1 cellular context compared by ENCODE assay signal in the genomic region with DNA sequence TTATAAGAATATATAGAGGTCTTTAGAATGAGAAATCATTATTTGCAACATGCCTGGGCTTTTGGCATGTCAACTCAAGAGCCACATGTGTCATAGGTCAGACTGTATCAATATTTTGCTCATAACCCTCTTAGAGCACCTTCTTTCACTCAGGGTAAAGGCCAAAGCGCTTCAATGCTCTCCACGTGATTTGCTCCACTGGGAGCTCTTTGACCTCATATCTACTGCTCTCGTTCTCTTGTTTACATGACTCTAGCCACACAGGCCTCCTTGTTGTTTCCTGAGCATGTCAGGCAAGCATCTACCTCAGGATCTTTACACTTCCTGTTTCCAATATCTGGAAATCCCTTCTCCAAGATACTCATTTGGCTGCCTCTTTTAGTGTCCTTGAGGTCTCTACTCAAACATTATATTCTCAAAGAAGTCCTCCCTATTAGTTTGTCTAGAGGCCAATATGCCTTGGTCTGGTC.
TF ChIP-seq lines count a peak whose summit lies in the region.

No MANE protein-coding gene starts in this region.

TF ChIP-seq in HepG2, 621 proteins besides CTCF, POLR2A, EP300 and RAD21 (continued from another document and continues in another):
- TF ChIP-seq, protein P1, sequence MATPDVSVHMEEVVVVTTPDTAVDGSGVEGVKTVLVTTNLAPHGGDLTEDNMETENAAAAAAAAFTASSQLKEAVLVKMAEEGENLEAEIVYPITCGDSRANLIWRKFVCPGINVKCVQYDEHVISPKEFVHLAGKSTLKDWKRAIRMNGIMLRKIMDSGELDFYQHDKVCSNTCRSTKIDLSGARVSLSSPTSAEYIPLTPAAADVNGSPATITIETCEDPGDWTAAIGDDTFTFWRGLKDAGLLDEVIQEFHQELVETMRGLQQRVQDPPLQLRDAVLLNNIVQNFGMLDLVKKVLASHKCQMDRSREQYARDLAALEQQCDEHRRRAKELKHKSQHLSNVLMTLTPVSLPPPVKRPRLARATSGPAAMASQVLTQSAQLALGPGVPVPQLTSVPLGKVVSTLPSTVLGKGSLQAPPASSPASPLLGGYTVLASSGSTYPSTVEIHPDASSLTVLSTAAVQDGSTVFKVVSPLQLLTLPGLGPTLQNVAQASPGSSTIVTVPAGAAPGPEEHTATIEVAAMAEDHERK (CRISPR knock-in tag; IDR thresholded peaks at IDR 0.05; ENCODE audit: low read depth), result 0 out of 2 replicates have a peak, but pooled peaks have one; percentile 49
- no peak; the same call in 1 of the 2 replicates for TF ChIP-seq ZNF713 (CRISPR knock-in tag; IDR thresholded peaks at IDR 0.05)
- TF ChIP-seq ZNF724P (CRISPR knock-in tag; IDR thresholded peaks at IDR 0.05; ENCODE audit: borderline replicate concordance), result no peak
- TF ChIP-seq ZNF432 (CRISPR knock-in tag; IDR thresholded peaks at IDR 0.05; ENCODE audit: borderline replicate concordance), result no peak
- peak; percentile 90 for TF ChIP-seq KAT8 (CRISPR knock-in tag; IDR thresholded peaks at IDR 0.05)
- peak; percentile 89; the same call in 1 of the 2 replicates for TF ChIP-seq SIX4 (CRISPR knock-in tag; IDR thresholded peaks at IDR 0.05)
- TF ChIP-seq, protein P2, sequence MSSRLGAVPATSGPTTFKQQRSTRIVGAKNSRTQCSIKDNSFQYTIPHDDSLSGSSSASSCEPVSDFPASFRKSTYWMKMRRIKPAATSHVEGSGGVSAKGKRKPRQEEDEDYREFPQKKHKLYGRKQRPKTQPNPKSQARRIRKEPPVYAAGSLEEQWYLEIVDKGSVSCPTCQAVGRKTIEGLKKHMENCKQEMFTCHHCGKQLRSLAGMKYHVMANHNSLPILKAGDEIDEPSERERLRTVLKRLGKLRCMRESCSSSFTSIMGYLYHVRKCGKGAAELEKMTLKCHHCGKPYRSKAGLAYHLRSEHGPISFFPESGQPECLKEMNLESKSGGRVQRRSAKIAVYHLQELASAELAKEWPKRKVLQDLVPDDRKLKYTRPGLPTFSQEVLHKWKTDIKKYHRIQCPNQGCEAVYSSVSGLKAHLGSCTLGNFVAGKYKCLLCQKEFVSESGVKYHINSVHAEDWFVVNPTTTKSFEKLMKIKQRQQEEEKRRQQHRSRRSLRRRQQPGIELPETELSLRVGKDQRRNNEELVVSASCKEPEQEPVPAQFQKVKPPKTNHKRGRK (CRISPR knock-in tag; IDR thresholded peaks at IDR 0.05), result no peak
- TF ChIP-seq, protein P3, sequence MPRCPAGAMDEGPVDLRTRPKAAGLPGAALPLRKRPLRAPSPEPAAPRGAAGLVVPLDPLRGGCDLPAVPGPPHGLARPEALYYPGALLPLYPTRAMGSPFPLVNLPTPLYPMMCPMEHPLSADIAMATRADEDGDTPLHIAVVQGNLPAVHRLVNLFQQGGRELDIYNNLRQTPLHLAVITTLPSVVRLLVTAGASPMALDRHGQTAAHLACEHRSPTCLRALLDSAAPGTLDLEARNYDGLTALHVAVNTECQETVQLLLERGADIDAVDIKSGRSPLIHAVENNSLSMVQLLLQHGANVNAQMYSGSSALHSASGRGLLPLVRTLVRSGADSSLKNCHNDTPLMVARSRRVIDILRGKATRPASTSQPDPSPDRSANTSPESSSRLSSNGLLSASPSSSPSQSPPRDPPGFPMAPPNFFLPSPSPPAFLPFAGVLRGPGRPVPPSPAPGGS (CRISPR knock-in tag; IDR thresholded peaks at IDR 0.05), result peak; percentile 55; the same call in 1 of the 2 replicates
- TF ChIP-seq TAF1 (CRISPR knock-in tag; IDR thresholded peaks at IDR 0.05), result no peak
- no peak for TF ChIP-seq ZSCAN22 (CRISPR knock-in tag; IDR thresholded peaks at IDR 0.05)
- no peak for TF ChIP-seq ZNF780A (CRISPR knock-in tag; IDR thresholded peaks at IDR 0.05)
- no peak for TF ChIP-seq PAWR (CRISPR knock-in tag; IDR thresholded peaks at IDR 0.05; ENCODE audit: borderline replicate concordance)
- TF ChIP-seq CREM (IDR thresholded peaks at IDR 0.05), result peak; percentile 90
- TF ChIP-seq CREM (CRISPR knock-in tag; IDR thresholded peaks at IDR 0.05), result no peak
- no peak for TF ChIP-seq EEA1 (CRISPR knock-in tag; IDR thresholded peaks at IDR 0.05; ENCODE audit: borderline replicate concordance)
- TF ChIP-seq KLF13 (CRISPR knock-in tag; IDR thresholded peaks at IDR 0.05), result no peak
- no peak; the same call in 1 of the 2 replicates for TF ChIP-seq SMARCC2 (IDR thresholded peaks at IDR 0.05)
- peak; percentile 86 for TF ChIP-seq ZNF781 (CRISPR knock-in tag; IDR thresholded peaks at IDR 0.05; ENCODE audit: borderline replicate concordance, not compliant biosample characterization)
- TF ChIP-seq, protein P4, sequence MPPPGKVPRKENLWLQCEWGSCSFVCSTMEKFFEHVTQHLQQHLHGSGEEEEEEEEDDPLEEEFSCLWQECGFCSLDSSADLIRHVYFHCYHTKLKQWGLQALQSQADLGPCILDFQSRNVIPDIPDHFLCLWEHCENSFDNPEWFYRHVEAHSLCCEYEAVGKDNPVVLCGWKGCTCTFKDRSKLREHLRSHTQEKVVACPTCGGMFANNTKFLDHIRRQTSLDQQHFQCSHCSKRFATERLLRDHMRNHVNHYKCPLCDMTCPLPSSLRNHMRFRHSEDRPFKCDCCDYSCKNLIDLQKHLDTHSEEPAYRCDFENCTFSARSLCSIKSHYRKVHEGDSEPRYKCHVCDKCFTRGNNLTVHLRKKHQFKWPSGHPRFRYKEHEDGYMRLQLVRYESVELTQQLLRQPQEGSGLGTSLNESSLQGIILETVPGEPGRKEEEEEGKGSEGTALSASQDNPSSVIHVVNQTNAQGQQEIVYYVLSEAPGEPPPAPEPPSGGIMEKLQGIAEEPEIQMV (CRISPR knock-in tag; IDR thresholded peaks at IDR 0.05; ENCODE audit: low read depth), result no peak
- TF ChIP-seq, protein P5, sequence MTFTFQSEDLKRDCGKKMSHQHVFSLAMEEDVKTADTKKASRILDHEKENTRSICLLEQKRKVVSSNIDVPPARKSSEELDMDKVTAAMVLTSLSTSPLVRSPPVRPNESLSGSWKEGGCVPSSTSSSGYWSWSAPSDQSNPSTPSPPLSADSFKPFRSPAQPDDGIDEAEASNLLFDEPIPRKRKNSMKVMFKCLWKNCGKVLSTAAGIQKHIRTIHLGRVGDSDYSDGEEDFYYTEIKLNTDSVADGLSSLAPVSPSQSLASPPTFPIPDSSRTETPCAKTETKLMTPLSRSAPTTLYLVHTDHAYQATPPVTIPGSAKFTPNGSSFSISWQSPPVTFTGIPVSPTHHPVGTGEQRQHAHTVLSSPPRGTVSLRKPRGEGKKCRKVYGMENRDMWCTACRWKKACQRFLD (CRISPR knock-in tag; IDR thresholded peaks at IDR 0.05; ENCODE audit: borderline replicate concordance), result no peak
- TF ChIP-seq ZMAT3 (CRISPR knock-in tag; conservative IDR thresholded peaks at IDR 0.05), result peak; percentile 66; the same call in 1 of the 2 replicates
- no peak for TF ChIP-seq POLR2G (IDR thresholded peaks at IDR 0.05; ENCODE audit: low read depth, low read length)
- no peak for TF ChIP-seq HNRNPL (IDR thresholded peaks at IDR 0.05; ENCODE audit: low read depth, low read length)
- TF ChIP-seq ZFY (CRISPR knock-in tag; IDR thresholded peaks at IDR 0.05), result peak; percentile 77
- no peak for TF ChIP-seq DNMT1 (CRISPR knock-in tag; IDR thresholded peaks at IDR 0.05)
- TF ChIP-seq ZSCAN31 (CRISPR knock-in tag; IDR thresholded peaks at IDR 0.05; ENCODE audit: low read depth), result peak; percentile 72
- peak; percentile 51 for TF ChIP-seq ZFP36 (IDR thresholded peaks at IDR 0.05; ENCODE audit: borderline replicate concordance, low read depth, low read length, partially characterized antibody)
- TF ChIP-seq, protein P6, sequence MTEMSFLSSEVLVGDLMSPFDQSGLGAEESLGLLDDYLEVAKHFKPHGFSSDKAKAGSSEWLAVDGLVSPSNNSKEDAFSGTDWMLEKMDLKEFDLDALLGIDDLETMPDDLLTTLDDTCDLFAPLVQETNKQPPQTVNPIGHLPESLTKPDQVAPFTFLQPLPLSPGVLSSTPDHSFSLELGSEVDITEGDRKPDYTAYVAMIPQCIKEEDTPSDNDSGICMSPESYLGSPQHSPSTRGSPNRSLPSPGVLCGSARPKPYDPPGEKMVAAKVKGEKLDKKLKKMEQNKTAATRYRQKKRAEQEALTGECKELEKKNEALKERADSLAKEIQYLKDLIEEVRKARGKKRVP (CRISPR knock-in tag; IDR thresholded peaks at IDR 0.05), result peak in 1 of 2 experiments; percentile 91; a peak in 2 of 4 replicates
- TF ChIP-seq ZBTB20 (CRISPR knock-in tag; IDR thresholded peaks at IDR 0.05; ENCODE audit: borderline replicate concordance, low read depth), result peak; percentile 94; the same call in 1 of the 2 replicates
- TF ChIP-seq SRSF1 (optimal IDR thresholded peaks at IDR 0.05; ENCODE audit: low read depth, low read length), result no peak
- TF ChIP-seq ZNF766 (CRISPR knock-in tag; IDR thresholded peaks at IDR 0.05; ENCODE audit: borderline replicate concordance), result peak; percentile 92; the same call in 1 of the 2 replicates
- no peak; the same call in 1 of the 2 replicates for TF ChIP-seq ZNF749 (CRISPR knock-in tag; IDR thresholded peaks at IDR 0.05; ENCODE audit: borderline replicate concordance)
- TF ChIP-seq PITX1 (CRISPR knock-in tag; IDR thresholded peaks at IDR 0.05), result peak; percentile 94
- TF ChIP-seq, protein P7, sequence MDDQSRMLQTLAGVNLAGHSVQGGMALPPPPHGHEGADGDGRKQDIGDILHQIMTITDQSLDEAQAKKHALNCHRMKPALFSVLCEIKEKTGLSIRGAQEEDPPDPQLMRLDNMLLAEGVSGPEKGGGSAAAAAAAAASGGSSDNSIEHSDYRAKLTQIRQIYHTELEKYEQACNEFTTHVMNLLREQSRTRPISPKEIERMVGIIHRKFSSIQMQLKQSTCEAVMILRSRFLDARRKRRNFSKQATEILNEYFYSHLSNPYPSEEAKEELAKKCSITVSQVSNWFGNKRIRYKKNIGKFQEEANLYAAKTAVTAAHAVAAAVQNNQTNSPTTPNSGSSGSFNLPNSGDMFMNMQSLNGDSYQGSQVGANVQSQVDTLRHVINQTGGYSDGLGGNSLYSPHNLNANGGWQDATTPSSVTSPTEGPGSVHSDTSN (CRISPR knock-in tag; IDR thresholded peaks at IDR 0.05; ENCODE audit: borderline replicate concordance), result no peak
- peak; percentile 57 for TF ChIP-seq RAD51 (IDR thresholded peaks at IDR 0.05; ENCODE audit: borderline replicate concordance)
- no peak for TF ChIP-seq ZNF296 (CRISPR knock-in tag; conservative IDR thresholded peaks at IDR 0.05)
- peak; percentile 98 for TF ChIP-seq MEIS2 (CRISPR knock-in tag; IDR thresholded peaks at IDR 0.05)
- TF ChIP-seq ATM (IDR thresholded peaks at IDR 0.05; ENCODE audit: borderline replicate concordance), result no peak
- peak; percentile 90; the same call in 1 of the 2 replicates for TF ChIP-seq CBX5 (CRISPR knock-in tag; IDR thresholded peaks at IDR 0.05; ENCODE audit: borderline replicate concordance)
- TF ChIP-seq, protein P8, sequence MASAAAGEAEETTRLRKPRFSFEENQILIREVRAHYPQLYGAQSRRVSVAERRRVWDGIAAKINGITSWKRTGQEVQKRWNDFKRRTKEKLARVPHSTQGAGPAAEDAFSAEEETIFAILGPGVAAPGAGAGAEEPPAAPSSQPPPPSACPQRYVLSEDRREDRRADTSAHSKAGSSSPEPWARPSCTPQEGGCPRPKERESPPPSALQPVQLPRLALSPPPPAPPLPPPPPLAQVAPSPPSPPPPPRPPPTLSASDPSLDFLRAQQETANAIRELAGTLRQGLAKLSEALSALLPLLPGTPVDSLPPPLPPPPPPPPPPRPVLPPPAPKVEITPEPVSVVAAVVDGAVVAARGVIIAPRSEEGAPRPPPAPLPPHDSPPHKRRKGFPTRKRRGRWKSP (CRISPR knock-in tag; IDR thresholded peaks at IDR 0.05), result peak; percentile 69; the same call in 1 of the 2 replicates
- peak; percentile 77 for TF ChIP-seq ONECUT2 (CRISPR knock-in tag; IDR thresholded peaks at IDR 0.05)
- no peak for TF ChIP-seq SRSF9 (IDR thresholded peaks at IDR 0.05; ENCODE audit: borderline replicate concordance, insufficient read depth, low read depth, low read length, poor library complexity, severe bottlenecking)
- TF ChIP-seq, protein P9, sequence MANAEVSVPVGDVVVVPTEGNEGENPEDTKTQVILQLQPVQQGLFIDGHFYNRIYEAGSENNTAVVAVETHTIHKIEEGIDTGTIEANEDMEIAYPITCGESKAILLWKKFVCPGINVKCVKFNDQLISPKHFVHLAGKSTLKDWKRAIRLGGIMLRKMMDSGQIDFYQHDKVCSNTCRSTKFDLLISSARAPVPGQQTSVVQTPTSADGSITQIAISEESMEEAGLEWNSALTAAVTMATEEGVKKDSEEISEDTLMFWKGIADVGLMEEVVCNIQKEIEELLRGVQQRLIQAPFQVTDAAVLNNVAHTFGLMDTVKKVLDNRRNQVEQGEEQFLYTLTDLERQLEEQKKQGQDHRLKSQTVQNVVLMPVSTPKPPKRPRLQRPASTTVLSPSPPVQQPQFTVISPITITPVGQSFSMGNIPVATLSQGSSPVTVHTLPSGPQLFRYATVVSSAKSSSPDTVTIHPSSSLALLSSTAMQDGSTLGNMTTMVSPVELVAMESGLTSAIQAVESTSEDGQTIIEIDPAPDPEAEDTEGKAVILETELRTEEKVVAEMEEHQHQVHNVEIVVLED (CRISPR knock-in tag; IDR thresholded peaks at IDR 0.05; ENCODE audit: borderline replicate concordance), result no peak
- TF ChIP-seq, protein P10, sequence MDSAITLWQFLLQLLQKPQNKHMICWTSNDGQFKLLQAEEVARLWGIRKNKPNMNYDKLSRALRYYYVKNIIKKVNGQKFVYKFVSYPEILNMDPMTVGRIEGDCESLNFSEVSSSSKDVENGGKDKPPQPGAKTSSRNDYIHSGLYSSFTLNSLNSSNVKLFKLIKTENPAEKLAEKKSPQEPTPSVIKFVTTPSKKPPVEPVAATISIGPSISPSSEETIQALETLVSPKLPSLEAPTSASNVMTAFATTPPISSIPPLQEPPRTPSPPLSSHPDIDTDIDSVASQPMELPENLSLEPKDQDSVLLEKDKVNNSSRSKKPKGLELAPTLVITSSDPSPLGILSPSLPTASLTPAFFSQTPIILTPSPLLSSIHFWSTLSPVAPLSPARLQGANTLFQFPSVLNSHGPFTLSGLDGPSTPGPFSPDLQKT (CRISPR knock-in tag; IDR thresholded peaks at IDR 0.05; ENCODE audit: borderline replicate concordance), result no peak
- TF ChIP-seq CHD2 (IDR thresholded peaks at IDR 0.05; ENCODE audit: low read depth, low read length), result no peak
- peak; percentile 79; the same call in 1 of the 2 replicates for TF ChIP-seq ZNF556 (CRISPR knock-in tag; IDR thresholded peaks at IDR 0.05; ENCODE audit: borderline replicate concordance)
- no peak for TF ChIP-seq KMT2A (CRISPR knock-in tag; IDR thresholded peaks at IDR 0.05)
- peak; percentile 98 for TF ChIP-seq HNF4A (CRISPR knock-in tag; IDR thresholded peaks at IDR 0.05)
- TF ChIP-seq NRL (CRISPR knock-in tag; IDR thresholded peaks at IDR 0.05; ENCODE audit: borderline replicate concordance), result no peak
- TF ChIP-seq, protein P11, sequence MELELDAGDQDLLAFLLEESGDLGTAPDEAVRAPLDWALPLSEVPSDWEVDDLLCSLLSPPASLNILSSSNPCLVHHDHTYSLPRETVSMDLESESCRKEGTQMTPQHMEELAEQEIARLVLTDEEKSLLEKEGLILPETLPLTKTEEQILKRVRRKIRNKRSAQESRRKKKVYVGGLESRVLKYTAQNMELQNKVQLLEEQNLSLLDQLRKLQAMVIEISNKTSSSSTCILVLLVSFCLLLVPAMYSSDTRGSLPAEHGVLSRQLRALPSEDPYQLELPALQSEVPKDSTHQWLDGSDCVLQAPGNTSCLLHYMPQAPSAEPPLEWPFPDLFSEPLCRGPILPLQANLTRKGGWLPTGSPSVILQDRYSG (CRISPR knock-in tag; IDR thresholded peaks at IDR 0.05), result 0 out of 2 replicates have a peak, but pooled peaks have one; percentile 70
- TF ChIP-seq AGO1 (IDR thresholded peaks at IDR 0.05; ENCODE audit: low read depth, low read length, poor library complexity, severe bottlenecking), result no peak
